Comparison of ENCODE assay signal across 9 cellular contexts in genomic region chr4:186651181-186651603, GRCh38.
DNase-seq lines count a peak whose midpoint lies in the region; ATAC-seq and TF ChIP-seq lines count a peak whose summit lies in the region.
"Had no signal": no experiment of that assay in that cellular context is flagged by ENCODE, and none has a peak within 500 bp of the region (broad histone marks: within the 10 kb centered on the region; RNA-seq: fewer than 3 reads in every experiment).

No MANE protein-coding gene starts in this region.

- no peak for TF ChIP-seq RAD21 in HCT116 (IDR thresholded peaks at IDR 0.05; ENCODE audit: low read depth)

- H3K4me2 ChIP-seq in HCT116 (ENCODE audit: low read length), result no peak overlapping the region

- no peak for TF ChIP-seq POLR2A in HCT116 (IDR thresholded peaks at IDR 0.05; ENCODE audit: borderline replicate concordance, extremely low read depth, insufficient read depth, insufficient read length)

- no peak overlapping the region for H2AFZ ChIP-seq in HCT116 (ENCODE audit: low read depth, low read length, poor library complexity, severe bottlenecking)

- intact Hi-C loops in HCT116 (cut with micrococcal nuclease), result no loop called here
- intact Hi-C loops in left ventricle myocardium superior (cut with micrococcal nuclease), result no loop called here

- RAD21 ChIA-PET in HCT116 (lab: Charles Lee; ENCODE audit: low non-redundant PET in 1 of 2, low total read pairs in 2 of 2, uncharacterized antibody in 2 of 2, unreplicated experiment in 2 of 2), result no interaction called here

- no peak for DNase-seq in HCT116 (ENCODE audit: low read depth, low spot score)
- peak; percentile 9 to 29 for DNase-seq in SJCRH30
- DNase-seq in left ventricle myocardium superior, result no peak
- DNase-seq in skeletal muscle cell (ENCODE audit: low read depth), result no peak
- DNase-seq in activated CD8-positive, alpha-beta T cell treated with anti-CD3 and anti-CD28 coated beads, Interleukin-2, amount 10 ng/mL, durations not matched to agents 7 days and 5 days, result no peak
- DNase-seq in islet precursor cell, result no peak
- DNase-seq in HUDEP-2 (lab: John Stamatoyannopoulos, UW; ENCODE audit: unreplicated experiment in 76 of 76), result no peak
- DNase-seq in ACHN, result no peak
- DNase-seq: activated T-cell treated with anti-CD3 and anti-CD28 coated beads, Interleukin-2, amount 50 U/mL, for 24 hours had no signal

- 0 out of 2 replicates have a peak, but pooled peaks have one; percentile 13 for ATAC-seq in HCT116
- ATAC-seq in left ventricle myocardium superior, result peak; percentile 35
- no peak for ATAC-seq in activated CD8-positive, alpha-beta T cell treated with anti-CD3 and anti-CD28 coated beads, Interleukin-2, amount 10 ng/mL, durations not matched to agents 7 days and 5 days

- no peak overlapping the region for H3K9ac ChIP-seq in HCT116 (ENCODE audit: low read length)

- H4K20me1 ChIP-seq in HCT116 (ENCODE audit: insufficient read depth), result peaks cover 92% of the 10 kb centered on the region

- H3K4me3 ChIP-seq in HCT116 (replicated peaks in 1 of 2; ENCODE audit: low read depth in 1 of 2, low read length in 2 of 2), result no peak overlapping the region
- peak overlapping the region; percentile 38 for H3K4me3 ChIP-seq in SJCRH30
- H3K4me3 ChIP-seq in skeletal muscle cell (ENCODE audit: low read depth, low read length), result peak overlapping the region; percentile 0

- H3K9me3 ChIP-seq in HCT116 (ENCODE audit: control insufficient read depth in 1 of 2, insufficient read depth in 1 of 2, low read depth in 1 of 2, low read length in 2 of 2) (no peaks in the 10 kb centered on the region), SJCRH30 (replicated peaks) (no peaks in the 10 kb centered on the region)

- no peaks in the 10 kb centered on the region for H3K27me3 Mint-ChIP-seq in activated CD8-positive, alpha-beta T cell treated with anti-CD3 and anti-CD28 coated beads, Interleukin-2, amount 10 ng/mL, durations not matched to agents 7 days and 5 days (ENCODE audit: low read depth)

- H3K4me1 Mint-ChIP-seq in activated CD8-positive, alpha-beta T cell treated with anti-CD3 and anti-CD28 coated beads, Interleukin-2, amount 10 ng/mL, durations not matched to agents 7 days and 5 days (ENCODE audit: low read depth), result no peaks in the 10 kb centered on the region

- no TSS peak for BruUV-seq in HCT116 (replicated peaks; lab: Mats Ljungman, UMichigan)

- peaks cover 1 to 28% of the 10 kb centered on the region in 2 experiments; a peak in 3 of 4 replicates for H3K4me1 ChIP-seq in HCT116 (ENCODE audit: control insufficient read depth in 1 of 2, insufficient read depth in 2 of 2, low read length in 2 of 2)
- H3K4me1 ChIP-seq in SJCRH30, result peaks cover 8% of the 10 kb centered on the region

- no peaks in the 10 kb centered on the region for H3K9me3 Mint-ChIP-seq in activated CD8-positive, alpha-beta T cell treated with anti-CD3 and anti-CD28 coated beads, Interleukin-2, amount 10 ng/mL, durations not matched to agents 7 days and 5 days (ENCODE audit: insufficient read depth)

- CTCF ChIA-PET in HCT116 (lab: Charles Lee), result no interaction called here
- CTCF ChIA-PET in activated CD8-positive, alpha-beta T cell treated with anti-CD3 and anti-CD28 coated beads, Interleukin-2, amount 10 ng/mL, durations not matched to agents 7 days and 5 days (lab: Charles Lee), result no interaction called here

- in situ Hi-C loops in ACHN (cut with HindIII; ENCODE audit: low pct_ligation_motif_present, low pct_unique_long_range_greater_than_20kb, low sequenced_read_pairs), result no loop called here

- no peak overlapping the region for H3K27ac Mint-ChIP-seq in activated CD8-positive, alpha-beta T cell treated with anti-CD3 and anti-CD28 coated beads, Interleukin-2, amount 10 ng/mL, durations not matched to agents 7 days and 5 days
- H3K27ac Mint-ChIP-seq: activated T-cell treated with anti-CD3 and anti-CD28 coated beads, Interleukin-2, amount 50 U/mL, for 24 hours had no signal

- H3K36me3 Mint-ChIP-seq in activated CD8-positive, alpha-beta T cell treated with anti-CD3 and anti-CD28 coated beads, Interleukin-2, amount 10 ng/mL, durations not matched to agents 7 days and 5 days (ENCODE audit: low read depth), result no peaks in the 10 kb centered on the region

- no peak overlapping the region for H3K4me3 Mint-ChIP-seq in activated CD8-positive, alpha-beta T cell treated with anti-CD3 and anti-CD28 coated beads, Interleukin-2, amount 10 ng/mL, durations not matched to agents 7 days and 5 days
- H3K4me3 Mint-ChIP-seq: activated T-cell treated with anti-CD3 and anti-CD28 coated beads, Interleukin-2, amount 50 U/mL, for 24 hours had no signal

- no peak for TF ChIP-seq CTCF in HCT116 (IDR thresholded peaks at IDR 0.05 in 2 of 3, conservative IDR thresholded peaks at IDR 0.05 in 1 of 3; ENCODE audit: borderline replicate concordance in 1 of 3, insufficient read depth in 1 of 3, low read depth in 2 of 3, low read length in 2 of 3)

- peaks cover 100% of the 10 kb centered on the region for H3K79me2 ChIP-seq in HCT116 (ENCODE audit: insufficient read depth, low read length)

- H3K36me3 ChIP-seq in HCT116 (ENCODE audit: control insufficient read depth in 1 of 2, insufficient read depth in 2 of 2, low read length in 2 of 2) (peaks cover 34 to 63% of the 10 kb centered on the region in 2 experiments), SJCRH30 (no peaks in the 10 kb centered on the region)

- POLR2A ChIA-PET in HCT116 (lab: Charles Lee), result no interaction called here
- POLR2A ChIA-PET in activated CD8-positive, alpha-beta T cell treated with anti-CD3 and anti-CD28 coated beads, Interleukin-2, amount 10 ng/mL, durations not matched to agents 7 days and 5 days (lab: Charles Lee), result no interaction called here

- H3K27ac ChIP-seq in HCT116 (ENCODE audit: low read depth, low read length), result no peak overlapping the region
- H3K27ac ChIP-seq in SJCRH30, result peak overlapping the region; percentile 71

- H3K27me3 ChIP-seq in HCT116 (ENCODE audit: insufficient read depth, low read length), result no peaks in the 10 kb centered on the region
- H3K27me3 ChIP-seq in SJCRH30, result no peaks in the 10 kb centered on the region

- H3K9me2 ChIP-seq in HCT116 (ENCODE audit: insufficient read depth), result no peaks in the 10 kb centered on the region

TF ChIP-seq in HCT116, 20 proteins besides CTCF, POLR2A, EP300 and RAD21 (continues in another document):
- no peak for TF ChIP-seq CEBPB (IDR thresholded peaks at IDR 0.05; ENCODE audit: low read depth)
- no peak for TF ChIP-seq TCF7L2 (IDR thresholded peaks at IDR 0.05; ENCODE audit: borderline replicate concordance, extremely low read depth, insufficient read depth, insufficient read length)
- TF ChIP-seq ZFX (IDR thresholded peaks at IDR 0.05), result no peak
- no peak for TF ChIP-seq EZH2 (IDR thresholded peaks at IDR 0.05)
- no peak for TF ChIP-seq SP1 (IDR thresholded peaks at IDR 0.05; ENCODE audit: low read depth)
- TF ChIP-seq SIN3A (IDR thresholded peaks at IDR 0.05; ENCODE audit: low read depth), result no peak
- TF ChIP-seq FOSL1 (IDR thresholded peaks at IDR 0.05; ENCODE audit: low read depth), result no peak
- TF ChIP-seq SRF (IDR thresholded peaks at IDR 0.05; ENCODE audit: low read depth), result no peak
- TF ChIP-seq JUND (IDR thresholded peaks at IDR 0.05), result no peak
- no peak for TF ChIP-seq CBX3 (IDR thresholded peaks at IDR 0.05; ENCODE audit: low read depth)
- no peak for TF ChIP-seq EGR1 (IDR thresholded peaks at IDR 0.05; ENCODE audit: low read depth)
- TF ChIP-seq REST (IDR thresholded peaks at IDR 0.05; ENCODE audit: low read depth), result no peak
- no peak for TF ChIP-seq MAX (IDR thresholded peaks at IDR 0.05)
- TF ChIP-seq ATF3 (IDR thresholded peaks at IDR 0.05), result no peak
- TF ChIP-seq POLR2AphosphoS5 (IDR thresholded peaks at IDR 0.05; ENCODE audit: low read depth, low read length), result no peak
- no peak for TF ChIP-seq ZNF274 (IDR thresholded peaks at IDR 0.05; ENCODE audit: low read depth, low read length)

Comparison
In these comparisons a context has a peak if more than half of its experiments do, and no peak if none do; other contexts are left out.
1. DNase-seq: peak in SJCRH30 (2 of 2); none in HCT116 (single experiment), left ventricle myocardium superior (single experiment), skeletal muscle cell (single experiment), activated CD8-positive, alpha-beta T cell treated with anti-CD3 and anti-CD28 coated beads, Interleukin-2, amount 10 ng/mL, durations not matched to agents 7 days and 5 days (single experiment), islet precursor cell (single experiment), HUDEP-2 (0 of 76) and ACHN (single experiment).
2. H3K4me3 ChIP-seq: peak in SJCRH30 (single experiment) and skeletal muscle cell (single experiment); none in HCT116 (0 of 2).